ENCODE assay signal across 20 cellular contexts in genomic region chr4:25424539-25425228, GRCh38. TPM values are rescaled to one million over a fixed set of nuclear protein-coding genes. Genes with fewer than 3 reads are reported as not detected.
DNase-seq lines count a peak whose midpoint lies in the region; ATAC-seq and TF ChIP-seq lines count a peak whose summit lies in the region.
"Had no signal": no experiment of that assay in that cellular context is flagged by ENCODE, and none has a peak within 500 bp of the region (broad histone marks: within the 10 kb centered on the region; RNA-seq: fewer than 3 reads in every experiment).

No MANE protein-coding gene starts in this region.

- POLR2A ChIA-PET in PC-9 (lab: Charles Lee; ENCODE audit: unreplicated experiment): no interaction called here

- 67 to 76% methylated on average over 9 of the region's 9 CpGs for WGBS in heart right ventricle, 2 donors
- 43% methylated on average over 9 of the region's 9 CpGs for WGBS in liver

- H3F3A ChIP-seq in PC-9 (ENCODE audit: insufficient read depth, low read depth): no peaks in the 10 kb centered on the region

- no peak overlapping the region for H3K9ac ChIP-seq in liver (ENCODE audit: low read depth in 1 of 2, low read length in 2 of 2)
- H3K9ac ChIP-seq: GM23248 had no signal

- peak; percentile 58 for DNase-seq in cerebellar cortex (ENCODE audit: low spot score)
- peak in 1 of 2 donors; percentile 38 for DNase-seq in heart right ventricle
- DNase-seq in sciatic nerve (ENCODE audit: low spot score): no peak
- no peak for DNase-seq in activated gamma-delta T cell (lab: John Stamatoyannopoulos, UW)
- no peak for DNase-seq in WERI-Rb-1
- DNase-seq in PC-9: no peak
- DNase-seq: CD4-positive, alpha-beta memory T cell; DMS153; GF-D8; GM23248; NCI-H1092 treated with DMSO at 0.1 percent for 48 hours; NCI-H1694; NCI-H510A treated with DMSO at 0.1 percent for 48 hours; NCI-H774; RPMI8226; SJCRH30 had no signal

- H3K4me3 ChIP-seq in heart right ventricle (no peak overlapping the region), liver (ENCODE audit: low read depth in 1 of 3, low read length in 3 of 3) (no peak overlapping the region), WERI-Rb-1 (ENCODE audit: low read depth, low read length) (no peak overlapping the region), PC-9 (no peak overlapping the region)
- H3K4me3 ChIP-seq: A549, GM23248, HAP-1, SJCRH30 had no signal

- CTCF ChIA-PET in PC-9 (lab: Charles Lee): no interaction called here

- TF ChIP-seq RAD21 in liver (IDR thresholded peaks at IDR 0.05): no peak

- intact Hi-C loops in heart right ventricle (cut with DNase I) (no loop called here), sciatic nerve (cut with DNase I) (no loop called here), PC-9 (cut with micrococcal nuclease; ENCODE audit: unreplicated experiment) (no loop called here)

- H3K27me3 ChIP-seq in heart right ventricle (no peaks in the 10 kb centered on the region), liver (ENCODE audit: control insufficient read depth in 4 of 4, insufficient read depth in 4 of 4, low read length in 3 of 4) (no peaks in the 10 kb centered on the region), WERI-Rb-1 (ENCODE audit: insufficient read depth, low read depth, severe bottlenecking) (no peaks in the 10 kb centered on the region), PC-9 (ENCODE audit: insufficient read depth, low read depth) (no peaks in the 10 kb centered on the region)
- H3K27me3 ChIP-seq: SJCRH30 had no signal

- H3K9me3 ChIP-seq in heart right ventricle (no peaks in the 10 kb centered on the region), liver (ENCODE audit: control insufficient read depth in 4 of 4, low read length in 3 of 4) (no peaks in the 10 kb centered on the region), WERI-Rb-1 (ENCODE audit: severe bottlenecking) (no peaks in the 10 kb centered on the region), PC-9 (ENCODE audit: insufficient read depth, low read depth) (no peaks in the 10 kb centered on the region)
- H3K9me3 ChIP-seq: A549, HAP-1, SJCRH30 had no signal

- no TSS peak for BruUV-seq in PC-9 (replicated peaks; lab: Mats Ljungman, UMichigan)

- no peak overlapping the region for H2AFZ ChIP-seq in PC-9
- H2AFZ ChIP-seq: GM23248 had no signal

- H3K27ac ChIP-seq in heart right ventricle (peak overlapping the region in 1 of 10 donors; percentile 8), liver (ENCODE audit: low read depth in 1 of 2, low read length in 2 of 2) (peak overlapping the region; percentile 60 to 90), WERI-Rb-1 (no peak overlapping the region), PC-9 (no peak overlapping the region)
- H3K27ac ChIP-seq: A549, GM23248, SJCRH30 had no signal

- H3K79me2 ChIP-seq in PC-9 (ENCODE audit: low read depth): no peaks in the 10 kb centered on the region

- TF ChIP-seq CTCF in heart right ventricle (IDR thresholded peaks at IDR 0.05) (no peak), liver (IDR thresholded peaks at IDR 0.05; ENCODE audit: low read depth, low read length, missing input control) (no peak), WERI-Rb-1 (IDR thresholded peaks at IDR 0.05; ENCODE audit: low read depth, low read length) (no peak), PC-9 (conservative IDR thresholded peaks at IDR 0.05) (no peak)

- no peaks in the 10 kb centered on the region for H4K20me1 ChIP-seq in PC-9 (ENCODE audit: insufficient read depth)

- no peaks in the 10 kb centered on the region for H3K9me2 ChIP-seq in PC-9 (ENCODE audit: insufficient read depth)

- H3K4me1 ChIP-seq in heart right ventricle (peaks cover 0 to 32% (median 12%) of the 10 kb centered on the region in 9 donors), liver (ENCODE audit: control insufficient read depth in 4 of 4, insufficient read depth in 4 of 4, low read length in 3 of 4) (peaks cover 3 to 18% (median 17%) of the 10 kb centered on the region in 4 donors), PC-9 (replicated peaks; ENCODE audit: insufficient read depth) (no peaks in the 10 kb centered on the region)
- H3K4me1 ChIP-seq: A549, HAP-1, SJCRH30 had no signal

- no peak overlapping the region for H3K4me2 ChIP-seq in PC-9
- H3K4me2 ChIP-seq: A549 had no signal

- peaks cover 0 to 10% (median 0%) of the 10 kb centered on the region in 9 donors for H3K36me3 ChIP-seq in heart right ventricle
- H3K36me3 ChIP-seq in liver (ENCODE audit: control insufficient read depth in 4 of 4, insufficient read depth in 3 of 4, low read depth in 1 of 4, low read length in 3 of 4): no peaks in the 10 kb centered on the region
- H3K36me3 ChIP-seq in WERI-Rb-1: no peaks in the 10 kb centered on the region
- no peaks in the 10 kb centered on the region for H3K36me3 ChIP-seq in PC-9 (ENCODE audit: low read depth)
- H3K36me3 ChIP-seq: HAP-1 had no signal

- ATAC-seq in heart right ventricle (peak in 7 of 8 donors; percentile 56 to 87 (median 75)), sciatic nerve (peak; percentile 41), GM19351 (IDR thresholded peaks at IDR 0.05; ENCODE audit: unreplicated experiment) (no peak)
- ATAC-seq: A549 had no signal

TF ChIP-seq in liver, 16 proteins besides CTCF, POLR2A, EP300 and RAD21:
- TF ChIP-seq NR2F2 (IDR thresholded peaks at IDR 0.05) (no peak), RXRA (IDR thresholded peaks at IDR 0.05) (peak in 1 of 2 donors; percentile 82), HNF4A (conservative IDR thresholded peaks at IDR 0.05) (peak; percentile 66 to 83)

RNA-seq across cellular contexts. Expression of gene ANAPC4, which starts 47.6 kb away (rescaled TPM):
- 10 to 100 TPM in 9 of 10 donors, 1 to 10 TPM in 1; 9.9 to 13.8 (median 11.5) TPM for total RNA-seq in heart right ventricle
- polyA plus RNA-seq in heart right ventricle: 10 to 100 TPM in 1 of 2 donors, 1 to 10 TPM in 1; 8.2 to 26.7 TPM
- total RNA-seq in liver: 10 to 100 TPM in 1 of 2 donors, 1 to 10 TPM in 1; 9.0 to 17.3 TPM
- polyA plus RNA-seq in liver: 10 to 100 TPM in 1 of 2 donors, 1 to 10 TPM in 1; 5.7 to 13.0 TPM
- 41.7 TPM for total RNA-seq in sciatic nerve
- total RNA-seq in PC-9 (2021): 22.9 and 25.8 TPM in 2 replicates

Comparison
In these comparisons a context has a peak if more than half of its experiments do, and no peak if none do; other contexts are left out.
1. H3K27ac ChIP-seq: peak in liver (2 of 2); none in WERI-Rb-1 (single experiment) and PC-9 (single experiment).